ENCODE assay signal across 9 cellular contexts in genomic region chr21:29293495-29293894, GRCh38. TPM values are rescaled to one million over a fixed set of nuclear protein-coding genes. Genes with fewer than 3 reads are reported as not detected.
DNase-seq lines count a peak whose midpoint lies in the region; ATAC-seq and TF ChIP-seq lines count a peak whose summit lies in the region.
"Had no signal": no experiment of that assay in that cellular context is flagged by ENCODE, and none has a peak within 500 bp of the region (broad histone marks: within the 10 kb centered on the region; RNA-seq: fewer than 3 reads in every experiment).

No MANE protein-coding gene starts in this region.

- H3K36me3 ChIP-seq in vagina: no peaks in the 10 kb centered on the region

- no peaks in the 10 kb centered on the region for H3K27me3 ChIP-seq in vagina

- POLR2A ChIA-PET in activated CD4-positive, alpha-beta T cell treated with anti-CD3 and anti-CD28 coated beads, Interleukin-2, amount 10 ng/mL, durations not matched to agents 7 days and 5 days (lab: Charles Lee): no interaction called here

- no peak overlapping the region for H3K4me3 Mint-ChIP-seq in activated CD4-positive, alpha-beta T cell treated with anti-CD3 and anti-CD28 coated beads, Interleukin-2, amount 10 ng/mL, durations not matched to agents 7 days and 5 days
- H3K4me3 Mint-ChIP-seq in activated CD8-positive, alpha-beta memory T cell treated with anti-CD3 and anti-CD28 coated beads, Interleukin-2, amount 10 ng/mL, durations not matched to agents 7 days and 5 days: no peak overlapping the region

- peaks cover 6% of the 10 kb centered on the region for H3K4me1 ChIP-seq in vagina

- H3K27ac Mint-ChIP-seq in activated CD4-positive, alpha-beta T cell treated with anti-CD3 and anti-CD28 coated beads, Interleukin-2, amount 10 ng/mL, durations not matched to agents 7 days and 5 days: no peak overlapping the region
- H3K27ac Mint-ChIP-seq in activated CD8-positive, alpha-beta memory T cell treated with anti-CD3 and anti-CD28 coated beads, Interleukin-2, amount 10 ng/mL, durations not matched to agents 7 days and 5 days: no peak overlapping the region

- H3K36me3 Mint-ChIP-seq in activated CD4-positive, alpha-beta T cell treated with anti-CD3 and anti-CD28 coated beads, Interleukin-2, amount 10 ng/mL, durations not matched to agents 7 days and 5 days (ENCODE audit: low read depth): no peaks in the 10 kb centered on the region
- no peaks in the 10 kb centered on the region for H3K36me3 Mint-ChIP-seq in activated CD8-positive, alpha-beta memory T cell treated with anti-CD3 and anti-CD28 coated beads, Interleukin-2, amount 10 ng/mL, durations not matched to agents 7 days and 5 days

- peak; percentile 81 for ATAC-seq in HG02885 (IDR thresholded peaks at IDR 0.05; ENCODE audit: poor library complexity, unreplicated experiment)
- no peak for ATAC-seq in activated CD8-positive, alpha-beta memory T cell treated with anti-CD3 and anti-CD28 coated beads, Interleukin-2, amount 10 ng/mL, durations not matched to agents 7 days and 5 days

- no peaks in the 10 kb centered on the region for H3K9me3 ChIP-seq in vagina

- CTCF ChIA-PET in activated CD4-positive, alpha-beta T cell treated with anti-CD3 and anti-CD28 coated beads, Interleukin-2, amount 10 ng/mL, durations not matched to agents 7 days and 5 days (lab: Charles Lee): no interaction called here
- CTCF ChIA-PET in activated CD8-positive, alpha-beta memory T cell treated with anti-CD3 and anti-CD28 coated beads, Interleukin-2, amount 10 ng/mL, durations not matched to agents 7 days and 5 days (lab: Charles Lee): no interaction called here

- H3K4me3 ChIP-seq in vagina: no peak overlapping the region

- no peak for TF ChIP-seq CTCF in vagina (IDR thresholded peaks at IDR 0.05)

- peaks cover 4% of the 10 kb centered on the region for H3K9me3 Mint-ChIP-seq in activated CD4-positive, alpha-beta T cell treated with anti-CD3 and anti-CD28 coated beads, Interleukin-2, amount 10 ng/mL, durations not matched to agents 7 days and 5 days
- H3K9me3 Mint-ChIP-seq in activated CD8-positive, alpha-beta memory T cell treated with anti-CD3 and anti-CD28 coated beads, Interleukin-2, amount 10 ng/mL, durations not matched to agents 7 days and 5 days (ENCODE audit: low read depth): no peaks in the 10 kb centered on the region

- no peaks in the 10 kb centered on the region for H3K27me3 Mint-ChIP-seq in activated CD4-positive, alpha-beta T cell treated with anti-CD3 and anti-CD28 coated beads, Interleukin-2, amount 10 ng/mL, durations not matched to agents 7 days and 5 days
- H3K27me3 Mint-ChIP-seq in activated CD8-positive, alpha-beta memory T cell treated with anti-CD3 and anti-CD28 coated beads, Interleukin-2, amount 10 ng/mL, durations not matched to agents 7 days and 5 days: peaks cover 33% of the 10 kb centered on the region

- DNase-seq in AML-193 (lab: John Stamatoyannopoulos, UW) (peak; percentile 58 to 66), GM19238 (ENCODE audit: insufficient read length, low spot score) (peak; percentile 39), MV-4-11 (lab: John Stamatoyannopoulos, UW) (peak; percentile 96), COLO668 (lab: John Stamatoyannopoulos, UW; ENCODE audit: unreplicated experiment) (no peak), vagina (ENCODE audit: extremely low spot score in 2 of 2) (no peak)
- DNase-seq in activated CD4-positive, alpha-beta T cell treated with anti-CD3 and anti-CD28 coated beads, Interleukin-2, amount 10 ng/mL, durations not matched to agents 7 days and 5 days: no peak
- no peak for DNase-seq in activated CD8-positive, alpha-beta memory T cell treated with anti-CD3 and anti-CD28 coated beads, Interleukin-2, amount 10 ng/mL, durations not matched to agents 7 days and 5 days
- DNase-seq: caudate nucleus had no signal

- H3K4me1 Mint-ChIP-seq in activated CD4-positive, alpha-beta T cell treated with anti-CD3 and anti-CD28 coated beads, Interleukin-2, amount 10 ng/mL, durations not matched to agents 7 days and 5 days: peaks cover 21% of the 10 kb centered on the region
- peaks cover 6% of the 10 kb centered on the region for H3K4me1 Mint-ChIP-seq in activated CD8-positive, alpha-beta memory T cell treated with anti-CD3 and anti-CD28 coated beads, Interleukin-2, amount 10 ng/mL, durations not matched to agents 7 days and 5 days

- no peak overlapping the region for H3K27ac ChIP-seq in vagina

- intact Hi-C loops in vagina (cut with DNase I): no loop called here

- TF ChIP-seq POLR2A in vagina (IDR thresholded peaks at IDR 0.05): no peak

RNA-seq across cellular contexts. Expression of gene BACH1, which starts 5.2 kb away (rescaled TPM):
- total RNA-seq in activated CD4-positive, alpha-beta T cell treated with anti-CD3 and anti-CD28 coated beads, Interleukin-2, amount 10 ng/mL, durations not matched to agents 7 days and 5 days: 10 to 100 TPM; 21.1 to 23.4 TPM
- 10 to 100 TPM; 19.1 to 22.1 TPM for total RNA-seq in activated CD8-positive, alpha-beta memory T cell treated with anti-CD3 and anti-CD28 coated beads, Interleukin-2, amount 10 ng/mL, durations not matched to agents 7 days and 5 days
- 33.1 TPM for total RNA-seq in vagina

Comparison
In these comparisons a context has a peak if more than half of its experiments do, and no peak if none do; other contexts are left out.
1. DNase-seq: peak in AML-193 (2 of 2), GM19238 (single experiment) and MV-4-11 (single experiment); none in COLO668 (single experiment), activated CD4-positive, alpha-beta T cell treated with anti-CD3 and anti-CD28 coated beads, Interleukin-2, amount 10 ng/mL, durations not matched to agents 7 days and 5 days (single experiment), activated CD8-positive, alpha-beta memory T cell treated with anti-CD3 and anti-CD28 coated beads, Interleukin-2, amount 10 ng/mL, durations not matched to agents 7 days and 5 days (single experiment) and vagina (0 of 2).